In genomic region chr9:36714161-36714560, GRCh38 we compare ENCODE assay signal across 3 cellular contexts.
"Had no signal": no experiment of that assay in that cellular context is flagged by ENCODE, and none has a peak within 500 bp of the region (broad histone marks: within the 10 kb centered on the region; RNA-seq: fewer than 3 reads in every experiment).

No MANE protein-coding gene starts in this region.

- H3K4me3 ChIP-seq: GM12878 had no signal

- DNase-seq: GDM1, GF-D8 had no signal
